ENCODE assay signal across 8 cellular contexts in the genomic region with DNA sequence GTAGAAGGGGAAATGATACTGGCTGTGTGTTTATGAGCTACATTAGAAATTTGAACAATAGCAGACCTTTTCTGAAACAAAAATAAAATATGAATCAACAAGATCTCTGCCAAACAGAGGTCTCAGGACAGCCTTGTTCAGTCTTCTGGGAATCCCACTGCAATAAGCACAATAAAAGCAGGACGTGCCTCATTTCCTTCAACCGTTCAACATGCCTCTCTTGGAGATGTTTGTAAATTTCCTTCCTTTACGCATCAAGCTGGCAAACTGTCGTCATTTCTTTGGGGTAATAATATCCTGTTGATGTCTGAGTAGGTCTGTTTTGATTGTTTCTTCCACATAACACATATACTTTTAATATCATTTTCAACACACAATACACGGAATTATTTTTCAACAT.
A peak's percentile ranks its signal among the peaks of the same experiment; 100 is the strongest.
DNase-seq lines count a peak whose midpoint lies in the region; ATAC-seq and TF ChIP-seq lines count a peak whose summit lies in the region.

No MANE protein-coding gene starts in this region.

- TF ChIP-seq CTCF in fibroblast of villous mesenchyme (IDR thresholded peaks at IDR 0.05; ENCODE audit: insufficient read depth, low read depth, low read length): no peak

- H3K27ac ChIP-seq in SJSA1: peak overlapping the region; percentile 94

- peaks cover 6% of the 10 kb centered on the region; the same call in 1 of the 2 replicates for H3K36me3 ChIP-seq in SJSA1

- DNase-seq in GM04503 (ENCODE audit: low read depth) (peak; percentile 55), SJSA1 (ENCODE audit: low read depth in 1 of 2, low spot score in 2 of 2) (peak; percentile 53 to 82), fibroblast of villous mesenchyme (ENCODE audit: low read depth) (peak; percentile 93), putamen (ENCODE audit: low spot score) (peak; percentile 32), HPDE6-E6E7 (ENCODE audit: extremely low spot score) (no peak)
- no peak for DNase-seq in activated CD4-positive, alpha-beta T cell treated with anti-CD3 and anti-CD28 coated beads for 48 hours

- no peaks in the 10 kb centered on the region for H3K27me3 ChIP-seq in SJSA1 (replicated peaks)

- H3K4me3 ChIP-seq in SJSA1 (no peak overlapping the region; the same call in 1 of the 2 replicates), fibroblast of villous mesenchyme (ENCODE audit: low read depth, low read length) (no peak overlapping the region)

- peaks cover 51% of the 10 kb centered on the region for H3K4me1 ChIP-seq in SJSA1 (replicated peaks)

- ATAC-seq in GM21825 (IDR thresholded peaks at IDR 0.05; ENCODE audit: unreplicated experiment) (no peak), HG03378 (IDR thresholded peaks at IDR 0.05; ENCODE audit: unreplicated experiment) (no peak)

- H3K9me3 ChIP-seq in SJSA1 (replicated peaks): 0 out of 2 replicates have a peak, but pooled peaks cover 4% of the 10 kb centered on the region

Comparison
In these comparisons a context has a peak if more than half of its experiments do, and no peak if none do; other contexts are left out.
1. DNase-seq: peak in GM04503 (single experiment), SJSA1 (2 of 2), fibroblast of villous mesenchyme (single experiment) and putamen (single experiment); none in activated CD4-positive, alpha-beta T cell treated with anti-CD3 and anti-CD28 coated beads for 48 hours (single experiment) and HPDE6-E6E7 (single experiment).